ENCODE assay signal across 15 cellular contexts in the genomic region with DNA sequence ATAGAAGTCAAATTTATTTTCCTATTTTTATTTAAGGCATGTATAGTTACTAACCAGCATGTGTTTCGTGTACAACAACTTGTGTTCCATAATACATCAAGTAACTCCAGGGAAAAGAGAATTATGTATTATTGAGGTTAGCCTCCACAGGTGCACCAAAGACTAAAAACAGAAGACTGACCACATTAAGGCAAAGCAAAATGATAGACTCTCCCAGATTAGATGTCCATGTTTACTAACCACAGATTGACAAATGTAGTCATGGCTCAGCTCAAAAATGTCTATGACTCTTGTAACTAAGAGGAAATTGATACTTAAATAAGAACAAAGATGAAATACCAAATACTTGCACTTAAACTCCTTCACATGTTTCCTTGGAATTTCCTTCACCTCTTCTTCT.
"Had no signal": no experiment of that assay in that cellular context is flagged by ENCODE, and none has a peak within 500 bp of the region (broad histone marks: within the 10 kb centered on the region; RNA-seq: fewer than 3 reads in every experiment).

No MANE protein-coding gene starts in this region.

- H3K4me2 ChIP-seq: neural progenitor cell had no signal

- DNase-seq: activated CD4-positive, alpha-beta T cell treated with anti-CD3 and anti-CD28 coated beads for 4 hours; activated CD8-positive, alpha-beta T cell treated with anti-CD3 and anti-CD28 coated beads for 36 hours; activated effector memory CD4-positive, alpha-beta T cell treated with anti-CD3 and anti-CD28 coated beads, Interleukin-2, amount 50 U/mL, for 16 hours; activated T-cell treated with anti-CD3 and anti-CD28 coated beads, Interleukin-2, amount 50 U/mL, for 48 hours; adrenal gland; foreskin melanocyte; kidney glomerular epithelial cell; lower lobe of right lung; midbrain; naive B cell; right lobe of liver; stimulated activated naive CD8-positive, alpha-beta T cell treated with anti-CD3 and anti-CD28 coated beads, Interleukin-15, Interleukin-2, amounts not matched to agents 100 U/mL and 50 U/mL, for 24 hours; T-helper 17 cell had no signal

- H3K4me3 ChIP-seq: adrenal gland, coronary artery, lower lobe of right lung, neural progenitor cell, right lobe of liver had no signal

- H3K36me3 ChIP-seq: adrenal gland, lower lobe of right lung, neural progenitor cell, right lobe of liver had no signal

- H3K27ac ChIP-seq: adrenal gland, coronary artery, lower lobe of right lung, neural progenitor cell, right lobe of liver had no signal

- H3K4me1 ChIP-seq: adrenal gland, lower lobe of right lung, neural progenitor cell, right lobe of liver had no signal

- H3K9me3 ChIP-seq: adrenal gland, lower lobe of right lung, right lobe of liver had no signal

- H3K27me3 ChIP-seq: adrenal gland, neural progenitor cell, right lobe of liver had no signal

- H2AFZ ChIP-seq: neural progenitor cell had no signal

- ATAC-seq: activated CD8-positive, alpha-beta T cell treated with anti-CD3 and anti-CD28 coated beads for 36 hours; lower lobe of right lung; right lobe of liver; stimulated activated naive CD8-positive, alpha-beta T cell treated with anti-CD3 and anti-CD28 coated beads, Interleukin-15, Interleukin-2, amounts not matched to agents 100 U/mL and 50 U/mL, for 24 hours; T-helper 17 cell had no signal
